8 cellular contexts compared by ENCODE assay signal in the genomic region with DNA sequence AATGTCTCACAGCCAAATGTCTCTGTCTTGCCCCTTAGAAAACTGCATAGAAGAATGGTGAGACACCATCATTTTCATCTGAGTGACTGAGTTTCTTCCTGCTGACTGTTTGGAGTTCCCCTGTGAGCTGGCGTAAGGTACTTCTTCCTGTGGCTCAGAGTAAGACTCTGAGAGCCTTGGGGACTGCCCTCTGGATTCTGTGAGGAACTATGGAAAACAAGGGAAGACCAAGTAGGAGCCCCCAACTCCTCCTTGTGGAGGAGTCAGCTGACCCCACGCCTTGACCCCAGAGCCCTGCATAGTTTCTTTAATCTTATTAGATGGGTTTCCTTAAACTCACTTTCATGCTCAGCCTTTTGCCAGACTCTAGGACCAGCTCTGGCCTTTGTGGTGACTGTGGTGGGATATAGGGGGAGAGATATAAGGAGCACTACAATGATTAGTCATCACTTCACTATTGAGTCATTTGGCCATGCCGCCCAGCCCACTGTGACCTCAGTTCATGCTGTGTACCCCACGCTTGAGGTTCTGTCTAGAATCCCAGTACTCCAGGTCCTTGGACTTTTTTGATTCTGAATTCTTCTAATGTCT. TPM values are rescaled to one million over a fixed set of nuclear protein-coding genes. Genes with fewer than 3 reads are reported as not detected.
DNase-seq lines count a peak whose midpoint lies in the region; ATAC-seq, FAIRE-seq and TF ChIP-seq lines count a peak whose summit lies in the region.

No MANE protein-coding gene starts in this region.

- CTCF ChIA-PET in mammary epithelial cell (lab: Charles Lee; ENCODE audit: low non-redundant PET) = no interaction called here

- in situ Hi-C loops in GM18951 (cut with MboI; ENCODE audit: low sequenced_read_pairs, unreplicated experiment) (no loop called here), mammary epithelial cell (cut with MboI; ENCODE audit: low sequenced_read_pairs in 2 of 2) (no loop called here)

- peak overlapping the region; percentile 73 for H3K4me3 Mint-ChIP-seq in T-helper 17 cell

- peaks cover 80% of the 10 kb centered on the region for H3K79me2 ChIP-seq in mammary epithelial cell (ENCODE audit: insufficient read depth, low read length)

- peaks cover 35% of the 10 kb centered on the region for H3K4me1 ChIP-seq in mammary epithelial cell (ENCODE audit: insufficient read depth, low read length)

- no peaks in the 10 kb centered on the region for H3K27me3 ChIP-seq in mammary epithelial cell (ENCODE audit: insufficient read depth, low read length)

- TSS peak; percentile 83 for BruUV-seq in mammary epithelial cell (replicated peaks; lab: Mats Ljungman, UMichigan)

- ATAC-seq in HG03039 (IDR thresholded peaks at IDR 0.05; ENCODE audit: unreplicated experiment) = peak; percentile 86
- ATAC-seq in T-helper 17 cell = peak; percentile 92

- H3K27me3 Mint-ChIP-seq in T-helper 17 cell = no peaks in the 10 kb centered on the region

- DNase-seq in T-helper 17 cell (peak in 2 of 3 donors; percentile 13 to 16), mammary epithelial cell (peak; percentile 89), inferior parietal cortex (ENCODE audit: extremely low spot score) (no peak), frontal cortex (ENCODE audit: low spot score in 2 of 2) (no peak)
- DNase-seq in stimulated activated CD8-positive, alpha-beta memory T cell treated with anti-CD3 and anti-CD28 coated beads, Interleukin-15, amount 100 ng/mL, for 4 hours (ENCODE audit: low read depth in 2 of 2) = peak; percentile 23 to 32
- DNase-seq in central memory CD4-positive, alpha-beta T cell = no peak

- H3K4me1 Mint-ChIP-seq in T-helper 17 cell = peaks cover 50% of the 10 kb centered on the region

- H3K27ac Mint-ChIP-seq in T-helper 17 cell = peak overlapping the region; percentile 99

- H3K9me3 ChIP-seq in T-helper 17 cell (ENCODE audit: control insufficient read depth, low read length, poor library complexity, severe bottlenecking) (no peaks in the 10 kb centered on the region), mammary epithelial cell (replicated peaks; ENCODE audit: insufficient read depth, low read length) (no peaks in the 10 kb centered on the region)

- H3K36me3 ChIP-seq in mammary epithelial cell (ENCODE audit: insufficient read depth, low read length) = peaks cover 2% of the 10 kb centered on the region

- H3K27ac ChIP-seq in mammary epithelial cell (ENCODE audit: insufficient read depth, low read depth, low read length) = peak overlapping the region; percentile 84

- TF ChIP-seq POLR2A in GM18951 (IDR thresholded peaks at IDR 0.05; ENCODE audit: extremely low read depth, insufficient read depth, insufficient read length) = peak; percentile 17

- dilution Hi-C loops in mammary epithelial cell (cut with HindIII; ENCODE audit: low sequenced_read_pairs) = no loop called here

- TF ChIP-seq CTCF in mammary epithelial cell (conservative IDR thresholded peaks at IDR 0.05 in 1 of 2, IDR thresholded peaks at IDR 0.05 in 1 of 2; ENCODE audit: extremely low read depth in 1 of 2, insufficient read depth in 1 of 2, low read depth in 1 of 2, low read length in 2 of 2) = no peak

- peaks cover 2% of the 10 kb centered on the region for H3K36me3 Mint-ChIP-seq in T-helper 17 cell (ENCODE audit: low read depth)

- H3K4me3 ChIP-seq in mammary epithelial cell (replicated peaks in 1 of 3; ENCODE audit: insufficient read depth in 1 of 3, low read depth in 2 of 3, low read length in 3 of 3) = no peak overlapping the region

- H4K20me1 ChIP-seq in mammary epithelial cell (ENCODE audit: insufficient read depth, low read length) = no peaks in the 10 kb centered on the region

- WGBS in mammary epithelial cell (ENCODE audit: low coverage, missing lambda C conversion rate) = 74% methylated on average over 4 of the region's 4 CpGs

- intact Hi-C loops in mammary epithelial cell (cut with micrococcal nuclease) = no loop called here

- H3K4me2 ChIP-seq in mammary epithelial cell (ENCODE audit: insufficient read depth, low read depth, low read length) = peak overlapping the region; percentile 12

- no peak for FAIRE-seq in frontal cortex (lab: Jason Lieb, UNC)

- no peak overlapping the region for H2AFZ ChIP-seq in mammary epithelial cell (ENCODE audit: low read depth, low read length)

- no peak overlapping the region for H3K9ac ChIP-seq in mammary epithelial cell (ENCODE audit: insufficient read depth, low read length)

RNA-seq across cellular contexts. Expression of gene FAM133B, which starts 51.8 kb away (rescaled TPM):
- total RNA-seq in T-helper 17 cell (10 to 100 TPM; 71.6 to 77.0 TPM), mammary epithelial cell (10 to 100 TPM; 16.5 to 29.9 TPM), frontal cortex (20.8 TPM)
- polyA plus RNA-seq in mammary epithelial cell = 9.2 TPM
- polyA minus RNA-seq in mammary epithelial cell = 3.3 TPM

Comparison
In these comparisons a context has a peak if more than half of its experiments do, and no peak if none do; other contexts are left out.
1. DNase-seq: peak in T-helper 17 cell (2 of 3), mammary epithelial cell (single experiment) and stimulated activated CD8-positive, alpha-beta memory T cell treated with anti-CD3 and anti-CD28 coated beads, Interleukin-15, amount 100 ng/mL, for 4 hours (2 of 2); none in central memory CD4-positive, alpha-beta T cell (single experiment), inferior parietal cortex (single experiment) and frontal cortex (0 of 2).